In genomic region chr11:112229159-112229558, GRCh38 we compare ENCODE assay signal across 20 cellular contexts. TPM values are rescaled to one million over a fixed set of nuclear protein-coding genes. Genes with fewer than 3 reads are reported as not detected.
DNase-seq lines count a peak whose midpoint lies in the region; ATAC-seq, FAIRE-seq and TF ChIP-seq lines count a peak whose summit lies in the region.
"Had no signal": no experiment of that assay in that cellular context is flagged by ENCODE, and none has a peak within 500 bp of the region (broad histone marks: within the 10 kb centered on the region; RNA-seq: fewer than 3 reads in every experiment).

No MANE protein-coding gene starts in this region.

- H3K4me1 Mint-ChIP-seq in HFFc6 (ENCODE audit: low read depth) (peaks cover 45% of the 10 kb centered on the region), osteocyte (ENCODE audit: unreplicated experiment) (peaks cover 34% of the 10 kb centered on the region)

- no peak for TF ChIP-seq CTCF in HFFc6 (IDR thresholded peaks at IDR 0.05)
- TF ChIP-seq CTCF in PC-3 (conservative IDR thresholded peaks at IDR 0.05; ENCODE audit: low read depth, low read length): no peak
- TF ChIP-seq CTCF in GM12878 (IDR thresholded peaks at IDR 0.05 in 2 of 3, conservative IDR thresholded peaks at IDR 0.05 in 1 of 3; ENCODE audit: control insufficient read depth in 2 of 3, extremely low read depth in 1 of 3, insufficient read depth in 1 of 3, low read depth in 3 of 3, low read length in 3 of 3): no peak
- TF ChIP-seq CTCF in osteocyte (IDR thresholded peaks at IDR 0.05): no peak

- H3K9ac ChIP-seq in PC-3 (ENCODE audit: low read length) (no peak overlapping the region), GM12878 (ENCODE audit: control insufficient read depth, insufficient read depth, low read length) (no peak overlapping the region)

- H3K9me3 Mint-ChIP-seq in HFFc6 (no peaks in the 10 kb centered on the region), osteocyte (ENCODE audit: unreplicated experiment) (no peaks in the 10 kb centered on the region)
- H3K9me3 Mint-ChIP-seq: CD4-positive, alpha-beta memory T cell had no signal

- H3K79me2 ChIP-seq in PC-3 (ENCODE audit: low read length): peaks cover 36% of the 10 kb centered on the region
- peaks cover 21% of the 10 kb centered on the region for H3K79me2 ChIP-seq in GM12878 (ENCODE audit: control insufficient read depth, insufficient read depth, low read length)

- 97% methylated on average over 7 of the region's 7 CpGs for WGBS in GM12878 (ENCODE audit: insufficient coverage, insufficient replicate concordance, low lambda C conversion rate, missing lambda C conversion rate)

- CTCF ChIA-PET in PC-3 (lab: Charles Lee): no interaction called here
- CTCF ChIA-PET in GM12878 (lab: Yijun Ruan, JAX): interaction anchor here (1.6 to 16.3 kb wide), 4 partner anchors 8 to 53 kb away, joined by 3 to 314 read pairs (median 6); no protein-coding TSS in a partner anchor

- H3K4me2 ChIP-seq in PC-3 (ENCODE audit: low read length) (peak overlapping the region; percentile 95; the same call in 1 of the 2 replicates), GM12878 (ENCODE audit: control insufficient read depth, insufficient read depth) (no peak overlapping the region)

- H2AFZ ChIP-seq in PC-3 (ENCODE audit: low read length): no peak overlapping the region
- no peak overlapping the region for H2AFZ ChIP-seq in GM12878 (ENCODE audit: control insufficient read depth, low read depth, low read length)

- H3K27ac Mint-ChIP-seq in HFFc6 (peak overlapping the region; percentile 76), osteocyte (ENCODE audit: unreplicated experiment) (peak overlapping the region; percentile 56)
- H3K27ac Mint-ChIP-seq: CD4-positive, alpha-beta memory T cell had no signal

- H3K36me3 ChIP-seq in PC-3 (ENCODE audit: low read depth, low read length) (peaks cover 24% of the 10 kb centered on the region; the same call in 1 of the 2 replicates), GM12878 (ENCODE audit: control insufficient read depth in 2 of 2, insufficient read depth in 2 of 2, low read length in 1 of 2) (no peaks in the 10 kb centered on the region; a peak in 3 of 4 replicates)

- H3K27ac ChIP-seq in PC-3 (ENCODE audit: low read length): no peak overlapping the region
- no peak overlapping the region for H3K27ac ChIP-seq in GM12878 (ENCODE audit: control insufficient read depth, insufficient read depth)
- H3K27ac ChIP-seq: C4-2B had no signal

- in situ Hi-C loops in GM12878 (cut with MboI): loop anchor here (5.0 to 10.0 kb wide), 2 partner anchors 353 to 1056 kb away; no protein-coding TSS in a partner anchor

- FAIRE-seq in GM12878 (lab: Jason Lieb, UNC): no peak
- FAIRE-seq: A204.1, GM18507, H54 had no signal

- DNase-seq in HFFc6 (no peak), PC-3 (no peak), GM12878 (ENCODE audit: low read depth, low spot score) (no peak), osteocyte (ENCODE audit: extremely low spot score, unreplicated experiment) (no peak), Kasumi-1 (lab: John Stamatoyannopoulos, UW) (no peak), erythroblast (lab: John Stamatoyannopoulos, UW) (no peak), medulla oblongata (ENCODE audit: extremely low spot score) (no peak), NCI-H1417 treated with DMSO at 0.1 percent for 48 hours (lab: John Stamatoyannopoulos, UW) (no peak)
- DNase-seq: BE2C; CD4-positive, alpha-beta memory T cell; COR-L47; DMS53; GF-D8; KBM-7 had no signal

- H3K4me1 ChIP-seq in PC-3 (ENCODE audit: insufficient read depth, low read length): peaks cover 24% of the 10 kb centered on the region
- H3K4me1 ChIP-seq in GM12878 (ENCODE audit: control insufficient read depth, insufficient read depth, low read length): peaks cover 7% of the 10 kb centered on the region

- no peak for TF ChIP-seq POLR2A in GM12878 (IDR thresholded peaks at IDR 0.05; ENCODE audit: low read depth, low read length)
- TF ChIP-seq POLR2A in erythroblast (IDR thresholded peaks at IDR 0.05; ENCODE audit: low read length): no peak

- RAD21 ChIA-PET in GM12878 (lab: Charles Lee; ENCODE audit: unreplicated experiment): interaction anchor here (1.4 kb wide), 1 partner anchor 51 kb away, joined by 8 read pairs; no protein-coding TSS in a partner anchor

- H4K20me1 ChIP-seq in PC-3 (ENCODE audit: low read length) (peaks cover 12% of the 10 kb centered on the region; the same call in 1 of the 2 replicates), GM12878 (ENCODE audit: control insufficient read depth, insufficient read depth) (no peaks in the 10 kb centered on the region)

- no TSS peak for BruUV-seq in PC-3 (replicated peaks; lab: Mats Ljungman, UMichigan)
- no TSS peak for BruUV-seq in GM12878 (replicated peaks; lab: Mats Ljungman, UMichigan)

- TF ChIP-seq RAD21 in GM12878 (IDR thresholded peaks at IDR 0.05; ENCODE audit: insufficient read depth, low read depth, low read length): no peak

- POLR2A ChIA-PET in PC-3 (lab: Charles Lee; ENCODE audit: unreplicated experiment): interaction anchor here (0.6 kb wide), 1 partner anchor 50 kb away, joined by 30 read pairs; no protein-coding TSS in a partner anchor
- POLR2A ChIA-PET in GM12878 (lab: Charles Lee): interaction anchor here (0.7 kb wide), 1 partner anchor 1054 kb away, joined by 3 read pairs; no protein-coding TSS in a partner anchor

- no peaks in the 10 kb centered on the region for H3K27me3 ChIP-seq in PC-3 (ENCODE audit: low read length)
- H3K27me3 ChIP-seq in GM12878 (replicated peaks in 1 of 2; ENCODE audit: control insufficient read depth in 2 of 2, insufficient read depth in 2 of 2, low read length in 1 of 2): no peaks in the 10 kb centered on the region
- H3K27me3 ChIP-seq: BE2C had no signal

- no peaks in the 10 kb centered on the region for H3F3A ChIP-seq in PC-3 (ENCODE audit: low read length, unreplicated experiment)

- H3K27me3 Mint-ChIP-seq in HFFc6 (ENCODE audit: insufficient read depth): peaks cover 5% of the 10 kb centered on the region
- H3K27me3 Mint-ChIP-seq in osteocyte (ENCODE audit: unreplicated experiment): no peaks in the 10 kb centered on the region
- H3K27me3 Mint-ChIP-seq: CD4-positive, alpha-beta memory T cell had no signal

- intact Hi-C loops in PC-3 (cut with micrococcal nuclease) (loop anchor here (5.0 kb wide), 1 partner anchor 67 kb away; the partner anchor contains the start of gene IL18), GM12878 (cut with micrococcal nuclease; ENCODE audit: unreplicated experiment) (loop anchor here (10.0 kb wide), 2 partner anchors 354 to 566 kb away; partner anchors contain the start of genes ALG9, CFAP68 and FDXACB1)

- H3K9me2 ChIP-seq in PC-3 (replicated peaks; ENCODE audit: low read length): no peaks in the 10 kb centered on the region

- H3K9me3 ChIP-seq in PC-3 (ENCODE audit: low read length): no peaks in the 10 kb centered on the region
- H3K9me3 ChIP-seq in GM12878 (replicated peaks; ENCODE audit: control insufficient read depth, insufficient read depth, low read length): no peaks in the 10 kb centered on the region
- H3K9me3 ChIP-seq: BE2C had no signal

- ATAC-seq in PC-3 (no peak), GM12878 (no peak)
- ATAC-seq: HCT116 had no signal

- peak overlapping the region; percentile 6; the same call in 1 of the 2 replicates for H3K4me3 Mint-ChIP-seq in HFFc6
- H3K4me3 Mint-ChIP-seq in osteocyte (ENCODE audit: unreplicated experiment): no peak overlapping the region

- no peak for TF ChIP-seq EP300 in GM12878 (IDR thresholded peaks at IDR 0.05; ENCODE audit: borderline replicate concordance in 1 of 2, control insufficient read depth in 1 of 2, low read depth in 2 of 2, low read length in 2 of 2)

- H3K36me3 Mint-ChIP-seq in HFFc6 (ENCODE audit: low read depth): peaks cover 55% of the 10 kb centered on the region
- peaks cover 33% of the 10 kb centered on the region for H3K36me3 Mint-ChIP-seq in osteocyte (ENCODE audit: unreplicated experiment)

- H3K4me3 ChIP-seq in PC-3 (ENCODE audit: low read length) (no peak overlapping the region), GM12878 (no peak overlapping the region)

- SMC1A ChIA-PET in GM12878 (lab: Charles Lee; ENCODE audit: uncharacterized antibody, unreplicated experiment): no interaction called here

RNA-seq across cellular contexts. Expression of gene PTS, which starts 2.9 kb away (rescaled TPM):
- total RNA-seq in HFFc6 (2021; fragmentation: NEBNext Ultra II Directional; extraction: Animal tissue kit (Norgen Biotek cat#: 25700)): 10 to 100 TPM; 73.1 to 78.9 (median 75.7) TPM
- 53.0 and 77.4 TPM in 2 replicates for total RNA-seq in PC-3 (2014; rRNA removed)
- 43.8 and 49.1 TPM in 2 replicates for total RNA-seq in GM12878 (2013; cell fraction: nucleolus; rRNA removed)
- 11.7 and 16.9 TPM in 2 replicates for total RNA-seq in GM12878 (2014; rRNA removed)
- 13.1 and 13.2 TPM in 2 replicates for total RNA-seq in GM12878 (2014; rRNA removed; fragmentation: Illumina TruSeq; extraction: Trizol)
- 12.3 and 14.0 TPM in 2 replicates for total RNA-seq in GM12878 (2021)
- polyA plus RNA-seq in GM12878 (2011; ENCODE audit: low read depth): 6.2 TPM
- 15.0 and 20.2 TPM in 2 replicates for polyA plus RNA-seq in GM12878 (2011; rRNA removed)
- 6.8 and 7.3 TPM in 2 replicates for polyA plus RNA-seq in GM12878 (2011; cell fraction: cytosol; rRNA removed)
- 11.8 and 13.1 TPM in 2 replicates for polyA plus RNA-seq in GM12878 (2011; cell fraction: nucleus; rRNA removed)
- 9.4 and 13.9 TPM in 2 replicates for polyA plus RNA-seq in GM12878 (2012)
- polyA plus RNA-seq in GM12878 (2014; fragmentation: Illumina TruSeq; extraction: Trizol): 11.9 and 12.4 TPM in 2 replicates
- 10 to 100 TPM; 45.0 to 47.6 TPM for polyA plus RNA-seq in GM12878 (2014; fragmentation: Nextera tagmentation; extraction: Ambion mirVana)
- 15.5 and 15.9 TPM in 2 replicates for polyA plus RNA-seq in GM12878 (2014; rRNA removed)
- 10 to 100 TPM; 39.4 to 40.3 TPM for polyA plus RNA-seq in GM12878 (2016; fragmentation: Nextera tagmentation; extraction: Ambion mirVana)
- 9.4 and 13.6 TPM in 2 replicates for polyA minus RNA-seq in GM12878 (2011; rRNA and poly(A)+ RNA removed)
- polyA minus RNA-seq in GM12878 (2011; cell fraction: cytosol; rRNA and poly(A)+ RNA removed): 1.9 and 4.0 TPM in 2 replicates
- 9.2 and 17.0 TPM in 2 replicates for polyA minus RNA-seq in GM12878 (2011; cell fraction: nucleus; rRNA and poly(A)+ RNA removed)
- 38.7 and 44.0 TPM in 2 replicates for total RNA-seq in osteocyte

RNA-seq across cellular contexts. Expression of gene PLET1, which starts 31.5 kb away (rescaled TPM):
- total RNA-seq in HFFc6 (2021; fragmentation: NEBNext Ultra II Directional; extraction: Animal tissue kit (Norgen Biotek cat#: 25700)): not detected
- total RNA-seq in PC-3 (2014; rRNA removed): 0.26 TPM in 1 of 2 replicates, not detected in the other
- total RNA-seq in GM12878 (2013; cell fraction: nucleolus; rRNA removed): not detected in 2 replicates
- not detected in 2 replicates for total RNA-seq in GM12878 (2014; rRNA removed)
- not detected in 2 replicates for total RNA-seq in GM12878 (2014; rRNA removed; fragmentation: Illumina TruSeq; extraction: Trizol)
- not detected in 2 replicates for total RNA-seq in GM12878 (2021)
- not detected for polyA plus RNA-seq in GM12878 (2011; ENCODE audit: low read depth)
- polyA plus RNA-seq in GM12878 (2011; rRNA removed): not detected in 2 replicates
- polyA plus RNA-seq in GM12878 (2011; cell fraction: cytosol; rRNA removed): not detected in 2 replicates
- not detected in 2 replicates for polyA plus RNA-seq in GM12878 (2011; cell fraction: nucleus; rRNA removed)
- polyA plus RNA-seq in GM12878 (2012): not detected in 2 replicates
- polyA plus RNA-seq in GM12878 (2014; fragmentation: Illumina TruSeq; extraction: Trizol): not detected in 2 replicates
- not detected for polyA plus RNA-seq in GM12878 (2014; fragmentation: Nextera tagmentation; extraction: Ambion mirVana)
- not detected in 2 replicates for polyA plus RNA-seq in GM12878 (2014; rRNA removed)
- not detected for polyA plus RNA-seq in GM12878 (2016; fragmentation: Nextera tagmentation; extraction: Ambion mirVana)
- not detected in 2 replicates for polyA minus RNA-seq in GM12878 (2011; rRNA and poly(A)+ RNA removed)
- not detected in 2 replicates for polyA minus RNA-seq in GM12878 (2011; cell fraction: cytosol; rRNA and poly(A)+ RNA removed)
- polyA minus RNA-seq in GM12878 (2011; cell fraction: nucleus; rRNA and poly(A)+ RNA removed): not detected in 2 replicates
- not detected in 2 replicates for total RNA-seq in osteocyte
- total RNA-seq: CD4-positive, alpha-beta memory T cell; HT1080 had no signal
- polyA plus RNA-seq: CD4-positive, alpha-beta memory T cell had no signal

RNA-seq across cellular contexts. Expression of gene BCO2, which starts 53.8 kb away (rescaled TPM):
- 1 to 10 TPM in 5 of 6 experiments, under 1 TPM in 1; 0.83 to 2.0 (median 1.3) TPM for total RNA-seq in HFFc6 (2021; fragmentation: NEBNext Ultra II Directional; extraction: Animal tissue kit (Norgen Biotek cat#: 25700))
- total RNA-seq in PC-3 (2014; rRNA removed) (1.6 and 2.9 TPM in 2 replicates), GM12878 (2014; rRNA removed) (0.51 and 0.54 TPM in 2 replicates), GM12878 (2014; rRNA removed; fragmentation: Illumina TruSeq; extraction: Trizol) (0.63 and 0.74 TPM in 2 replicates), GM12878 (2021) (0.51 and 0.56 TPM in 2 replicates), osteocyte (1.4 and 1.5 TPM in 2 replicates)
- total RNA-seq in GM12878 (2013; cell fraction: nucleolus; rRNA removed): 8.0 and 11.3 TPM in 2 replicates
- 1.0 TPM for polyA plus RNA-seq in GM12878 (2011; ENCODE audit: low read depth)
- polyA plus RNA-seq in GM12878 (2011; rRNA removed) (1.0 and 2.4 TPM in 2 replicates), GM12878 (2014; fragmentation: Illumina TruSeq; extraction: Trizol) (0.13 and 0.62 TPM in 2 replicates), GM12878 (2014; fragmentation: Nextera tagmentation; extraction: Ambion mirVana) (under 1 TPM; 0.29 to 0.42 TPM), GM12878 (2014; rRNA removed) (0.77 and 1.7 TPM in 2 replicates), GM12878 (2016; fragmentation: Nextera tagmentation; extraction: Ambion mirVana) (under 1 TPM; 0.53 to 0.70 TPM)
- 0.24 and 0.30 TPM in 2 replicates for polyA plus RNA-seq in GM12878 (2011; cell fraction: cytosol; rRNA removed)
- polyA plus RNA-seq in GM12878 (2011; cell fraction: nucleus; rRNA removed): 2.5 TPM in 2 replicates
- polyA plus RNA-seq in GM12878 (2012): 0.60 and 1.0 TPM in 2 replicates
- polyA minus RNA-seq in GM12878 (2011; rRNA and poly(A)+ RNA removed): 0.36 and 0.51 TPM in 2 replicates
- polyA minus RNA-seq in GM12878 (2011; cell fraction: cytosol; rRNA and poly(A)+ RNA removed): not detected in 2 replicates
- 0.48 and 2.1 TPM in 2 replicates for polyA minus RNA-seq in GM12878 (2011; cell fraction: nucleus; rRNA and poly(A)+ RNA removed)
